In the genomic region with DNA sequence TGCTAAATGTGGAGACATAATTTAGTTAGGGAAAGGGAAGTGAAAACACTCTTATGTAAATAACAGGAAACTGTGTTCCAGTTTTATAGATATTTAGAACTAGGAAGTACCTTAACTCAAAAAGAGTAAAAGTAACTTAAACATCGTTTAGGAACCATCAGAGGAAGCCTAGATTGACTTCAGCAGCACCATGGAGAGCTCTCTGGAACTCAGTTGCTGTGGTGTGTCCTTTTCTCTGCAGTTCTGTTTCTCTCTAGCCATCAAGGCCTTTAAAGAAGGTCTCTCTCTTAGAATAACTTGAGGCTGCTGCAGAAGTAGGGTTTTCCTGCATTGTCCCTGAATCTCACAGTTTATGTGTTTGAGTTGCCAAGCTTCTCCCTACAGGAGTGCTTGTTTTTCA, we compare ENCODE assay signal across 2 cellular contexts.
TF ChIP-seq lines count a peak whose summit lies in the region.

No MANE protein-coding gene starts in this region.

TF ChIP-seq in Ishikawa, 13 proteins besides CTCF, POLR2A, EP300 and RAD21:
- no peak for TF ChIP-seq YY1 (IDR thresholded peaks at IDR 0.05; ENCODE audit: low read depth)
- no peak for TF ChIP-seq FOXM1 (IDR thresholded peaks at IDR 0.05; ENCODE audit: borderline replicate concordance, low read depth)
- TF ChIP-seq, protein P1, sequence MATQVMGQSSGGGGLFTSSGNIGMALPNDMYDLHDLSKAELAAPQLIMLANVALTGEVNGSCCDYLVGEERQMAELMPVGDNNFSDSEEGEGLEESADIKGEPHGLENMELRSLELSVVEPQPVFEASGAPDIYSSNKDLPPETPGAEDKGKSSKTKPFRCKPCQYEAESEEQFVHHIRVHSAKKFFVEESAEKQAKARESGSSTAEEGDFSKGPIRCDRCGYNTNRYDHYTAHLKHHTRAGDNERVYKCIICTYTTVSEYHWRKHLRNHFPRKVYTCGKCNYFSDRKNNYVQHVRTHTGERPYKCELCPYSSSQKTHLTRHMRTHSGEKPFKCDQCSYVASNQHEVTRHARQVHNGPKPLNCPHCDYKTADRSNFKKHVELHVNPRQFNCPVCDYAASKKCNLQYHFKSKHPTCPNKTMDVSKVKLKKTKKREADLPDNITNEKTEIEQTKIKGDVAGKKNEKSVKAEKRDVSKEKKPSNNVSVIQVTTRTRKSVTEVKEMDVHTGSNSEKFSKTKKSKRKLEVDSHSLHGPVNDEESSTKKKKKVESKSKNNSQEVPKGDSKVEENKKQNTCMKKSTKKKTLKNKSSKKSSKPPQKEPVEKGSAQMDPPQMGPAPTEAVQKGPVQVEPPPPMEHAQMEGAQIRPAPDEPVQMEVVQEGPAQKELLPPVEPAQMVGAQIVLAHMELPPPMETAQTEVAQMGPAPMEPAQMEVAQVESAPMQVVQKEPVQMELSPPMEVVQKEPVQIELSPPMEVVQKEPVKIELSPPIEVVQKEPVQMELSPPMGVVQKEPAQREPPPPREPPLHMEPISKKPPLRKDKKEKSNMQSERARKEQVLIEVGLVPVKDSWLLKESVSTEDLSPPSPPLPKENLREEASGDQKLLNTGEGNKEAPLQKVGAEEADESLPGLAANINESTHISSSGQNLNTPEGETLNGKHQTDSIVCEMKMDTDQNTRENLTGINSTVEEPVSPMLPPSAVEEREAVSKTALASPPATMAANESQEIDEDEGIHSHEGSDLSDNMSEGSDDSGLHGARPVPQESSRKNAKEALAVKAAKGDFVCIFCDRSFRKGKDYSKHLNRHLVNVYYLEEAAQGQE (IDR thresholded peaks at IDR 0.05; ENCODE audit: low read depth) = peak; percentile 87

TF ChIP-seq in H1, 55 proteins besides CTCF, POLR2A, EP300 and RAD21:
- no peak for TF ChIP-seq RFX5 (IDR thresholded peaks at IDR 0.05; ENCODE audit: borderline replicate concordance, low read depth, low read length)
- 0 out of 2 replicates have a peak, but pooled peaks have one; percentile 21 for TF ChIP-seq TEAD4 (IDR thresholded peaks at IDR 0.05; ENCODE audit: low read depth, low read length)
